Comparison of ENCODE assay signal across 13 cellular contexts in the genomic region with DNA sequence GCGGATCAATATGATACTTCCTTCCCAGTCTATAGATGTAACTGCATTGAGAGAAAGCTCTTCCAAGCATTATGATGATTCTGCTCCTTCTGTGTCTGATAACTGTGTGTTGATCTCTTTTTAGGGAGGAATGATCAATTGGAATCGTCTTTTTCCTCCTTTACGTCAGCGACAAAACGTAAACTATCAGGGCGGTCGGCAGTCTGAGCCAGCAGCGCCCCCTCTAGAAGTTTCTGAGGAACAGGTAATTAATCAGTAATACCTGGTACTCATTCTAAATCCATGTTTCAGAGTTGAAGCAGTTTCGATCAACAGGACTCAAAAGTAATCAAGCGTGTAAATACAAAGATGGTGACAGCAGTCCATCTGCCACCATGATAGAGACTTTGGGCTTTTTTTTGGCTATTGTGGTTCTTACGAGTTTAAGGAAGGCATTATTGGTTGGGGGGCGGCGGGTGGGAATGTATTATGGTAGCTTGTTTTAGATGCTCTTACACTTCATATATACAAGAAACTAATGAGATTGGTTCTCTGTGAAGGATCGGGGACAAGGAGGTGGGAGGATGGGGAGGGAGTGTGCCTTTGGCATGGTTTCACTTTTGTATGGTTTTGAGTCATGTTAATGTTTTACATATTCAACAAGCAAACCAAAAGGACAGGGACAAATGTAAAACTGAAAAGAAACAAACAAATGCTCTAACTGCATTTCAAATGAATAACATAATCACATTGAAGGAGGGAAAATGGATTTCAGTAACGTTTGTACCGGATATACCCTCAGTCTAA.
A peak's percentile ranks its signal among the peaks of the same experiment; 100 is the strongest.
DNase-seq lines count a peak whose midpoint lies in the region; ATAC-seq and TF ChIP-seq lines count a peak whose summit lies in the region.
"Had no signal": no experiment of that assay in that cellular context is flagged by ENCODE, and none has a peak within 500 bp of the region (broad histone marks: within the 10 kb centered on the region; RNA-seq: fewer than 3 reads in every experiment).

No MANE protein-coding gene starts in this region.

- no peaks in the 10 kb centered on the region for H3F3A ChIP-seq in Loucy (ENCODE audit: low read depth)

- peak; percentile 30 for DNase-seq in activated T-cell treated with anti-CD3 and anti-CD28 coated beads, Interleukin-2, amount 50 U/mL, for 24 hours
- no peak for DNase-seq in activated T-cell treated with anti-CD3 and anti-CD28 coated beads, Interleukin-2, amount 50 U/mL, for 1 hour
- no peak for DNase-seq in central memory CD8-positive, alpha-beta T cell (ENCODE audit: low spot score in 2 of 2)
- DNase-seq in spleen = no peak
- DNase-seq in posterior cingulate gyrus = no peak
- no peak for DNase-seq in breast epithelium (ENCODE audit: low spot score in 2 of 2)
- DNase-seq: ACHN, EL, NCI-H1105, right lobe of liver had no signal

- H3K4me1 ChIP-seq in Loucy (ENCODE audit: insufficient read depth, low read length, poor library complexity, severe bottlenecking) (no peaks in the 10 kb centered on the region), spleen (peaks cover 15 to 94% (median 58%) of the 10 kb centered on the region in 6 donors), breast epithelium (no peaks in the 10 kb centered on the region)
- H3K4me1 ChIP-seq: right lobe of liver, vagina had no signal

- H3K36me3 Mint-ChIP-seq in activated T-cell treated with anti-CD3 and anti-CD28 coated beads, Interleukin-2, amount 50 U/mL, for 24 hours (ENCODE audit: low read depth) = peaks cover 67% of the 10 kb centered on the region
- peaks cover 32% of the 10 kb centered on the region for H3K36me3 Mint-ChIP-seq in central memory CD8-positive, alpha-beta T cell (ENCODE audit: insufficient read depth)

- H4K20me1 ChIP-seq in Loucy (ENCODE audit: insufficient read depth, low read length, poor library complexity, severe bottlenecking) = no peaks in the 10 kb centered on the region

- intact Hi-C loops in spleen (cut with DNase I; ENCODE audit: low total_unique reads) (no loop called here), posterior cingulate gyrus (cut with DNase I) (no loop called here), breast epithelium (cut with DNase I; ENCODE audit: low total_unique reads) (no loop called here)

- H3K36me3 ChIP-seq in Loucy (ENCODE audit: insufficient read depth, low read length) (peaks cover 54% of the 10 kb centered on the region; the same call in 1 of the 2 replicates), spleen (peaks cover 0 to 50% (median 9%) of the 10 kb centered on the region in 6 donors), breast epithelium (no peaks in the 10 kb centered on the region)

- H3K27ac ChIP-seq in spleen (peak overlapping the region; percentile 22 to 66 (median 54)), breast epithelium (no peak overlapping the region)
- H3K27ac ChIP-seq: right lobe of liver, vagina had no signal

- no peak overlapping the region for H3K9ac ChIP-seq in Loucy (ENCODE audit: low read depth, low read length, poor library complexity, severe bottlenecking)

- H3K4me3 ChIP-seq in Loucy (ENCODE audit: low read length, poor library complexity, severe bottlenecking) (no peak overlapping the region), spleen (no peak overlapping the region), breast epithelium (no peak overlapping the region)
- H3K4me3 ChIP-seq: right lobe of liver, vagina had no signal

- no peak overlapping the region for H3K4me2 ChIP-seq in Loucy (ENCODE audit: low read depth, low read length, poor library complexity, severe bottlenecking)

- H3K4me1 Mint-ChIP-seq in activated T-cell treated with anti-CD3 and anti-CD28 coated beads, Interleukin-2, amount 50 U/mL, for 24 hours (ENCODE audit: low read depth) = peaks cover 96% of the 10 kb centered on the region
- peaks cover 74% of the 10 kb centered on the region for H3K4me1 Mint-ChIP-seq in central memory CD8-positive, alpha-beta T cell

- H3K27ac Mint-ChIP-seq in activated T-cell treated with anti-CD3 and anti-CD28 coated beads, Interleukin-2, amount 50 U/mL, for 24 hours = peak overlapping the region; percentile 84
- peak overlapping the region; percentile 98 for H3K27ac Mint-ChIP-seq in central memory CD8-positive, alpha-beta T cell (ENCODE audit: low read depth)

- H3K9me3 ChIP-seq in Loucy (ENCODE audit: insufficient read depth, low read depth, low read length) (no peaks in the 10 kb centered on the region), spleen (no peaks in the 10 kb centered on the region), breast epithelium (no peaks in the 10 kb centered on the region)
- H3K9me3 ChIP-seq: right lobe of liver, vagina had no signal

- no peak overlapping the region for H2AFZ ChIP-seq in Loucy (ENCODE audit: low read length)

- no peaks in the 10 kb centered on the region for H3K9me2 ChIP-seq in Loucy (replicated peaks; ENCODE audit: low read depth, low read length)

- H3K27me3 ChIP-seq in Loucy (ENCODE audit: insufficient read depth, low read length, poor library complexity, severe bottlenecking) (no peaks in the 10 kb centered on the region), spleen (replicated peaks in 1 of 7) (no peaks in the 10 kb centered on the region), breast epithelium (no peaks in the 10 kb centered on the region)
- H3K27me3 ChIP-seq: right lobe of liver, vagina had no signal

- no peak for ATAC-seq in central memory CD8-positive, alpha-beta T cell (replicated peaks; ENCODE audit: extremely low read depth, poor library complexity, severe bottlenecking)
- ATAC-seq in HG03469 (IDR thresholded peaks at IDR 0.05; ENCODE audit: unreplicated experiment) = no peak

- H3K4me3 Mint-ChIP-seq in activated T-cell treated with anti-CD3 and anti-CD28 coated beads, Interleukin-2, amount 50 U/mL, for 24 hours = peak overlapping the region; percentile 21
- peak overlapping the region; percentile 67 for H3K4me3 Mint-ChIP-seq in central memory CD8-positive, alpha-beta T cell

- WGBS in spleen, 5 donors = 89 to 92% (median 91%) methylated on average over 16 of the region's 16 CpGs

- no peaks in the 10 kb centered on the region for H3K9me3 Mint-ChIP-seq in activated T-cell treated with anti-CD3 and anti-CD28 coated beads, Interleukin-2, amount 50 U/mL, for 24 hours
- H3K9me3 Mint-ChIP-seq in central memory CD8-positive, alpha-beta T cell = no peaks in the 10 kb centered on the region

- no peak for TF ChIP-seq POLR2A in spleen (IDR thresholded peaks at IDR 0.05)
- no peak for TF ChIP-seq POLR2A in breast epithelium (IDR thresholded peaks at IDR 0.05)

- H3K79me2 ChIP-seq in Loucy (ENCODE audit: insufficient read depth, low read length) = no peaks in the 10 kb centered on the region; the same call in none of the 2 replicates

- H3K27me3 Mint-ChIP-seq in activated T-cell treated with anti-CD3 and anti-CD28 coated beads, Interleukin-2, amount 50 U/mL, for 24 hours = no peaks in the 10 kb centered on the region
- H3K27me3 Mint-ChIP-seq in central memory CD8-positive, alpha-beta T cell = no peaks in the 10 kb centered on the region

- TF ChIP-seq CTCF in Loucy (conservative IDR thresholded peaks at IDR 0.05; ENCODE audit: low read length) (peak; percentile 57), spleen (IDR thresholded peaks at IDR 0.05 in 8 of 11, conservative IDR thresholded peaks at IDR 0.05 in 3 of 11) (no peak), breast epithelium (IDR thresholded peaks at IDR 0.05) (no peak)

Comparison
In these comparisons a context has a peak if more than half of its experiments do, and no peak if none do; other contexts are left out.
1. H3K27ac ChIP-seq: peak in spleen (8 of 8); none in breast epithelium (0 of 2).